In genomic region chr11:44256673-44257291, GRCh38 we compare ENCODE assay signal across 25 cellular contexts. TPM values are rescaled to one million over a fixed set of nuclear protein-coding genes. Genes with fewer than 3 reads are reported as not detected.
DNase-seq lines count a peak whose midpoint lies in the region; ATAC-seq, FAIRE-seq and TF ChIP-seq lines count a peak whose summit lies in the region.
"Had no signal": no experiment of that assay in that cellular context is flagged by ENCODE, and none has a peak within 500 bp of the region (broad histone marks: within the 10 kb centered on the region; RNA-seq: fewer than 3 reads in every experiment).

No MANE protein-coding gene starts in this region.

- intact Hi-C loops in activated CD8-positive, alpha-beta T cell treated with anti-CD3 and anti-CD28 coated beads for 36 hours (cut with micrococcal nuclease): no loop called here

- H3K4me1 ChIP-seq in small intestine (ENCODE audit: control insufficient read depth in 2 of 2, insufficient read depth in 1 of 2, low read depth in 1 of 2, low read length in 1 of 2): peaks cover 0 to 4% of the 10 kb centered on the region in 2 donors
- H3K4me1 ChIP-seq: breast epithelium, HAP-1, transverse colon had no signal

- peaks cover 9% of the 10 kb centered on the region for H3K36me3 Mint-ChIP-seq in activated CD8-positive, alpha-beta T cell treated with anti-CD3 and anti-CD28 coated beads, Interleukin-2, amount 10 ng/mL, durations not matched to agents 7 days and 5 days (ENCODE audit: low read depth)
- peaks cover 13% of the 10 kb centered on the region for H3K36me3 Mint-ChIP-seq in activated CD8-positive, alpha-beta T cell treated with anti-CD3 and anti-CD28 coated beads for 36 hours (ENCODE audit: low read depth)
- H3K36me3 Mint-ChIP-seq in central memory CD8-positive, alpha-beta T cell (ENCODE audit: insufficient read depth): no peaks in the 10 kb centered on the region

- H3K27me3 ChIP-seq in small intestine (ENCODE audit: control insufficient read depth in 2 of 2, insufficient read depth in 2 of 2, low read length in 2 of 2): peaks cover 0 to 2% of the 10 kb centered on the region in 2 donors
- H3K27me3 ChIP-seq: breast epithelium, transverse colon had no signal

- H3K36me3 ChIP-seq in small intestine (ENCODE audit: control insufficient read depth in 2 of 2, insufficient read depth in 2 of 2, low read length in 2 of 2): no peaks in the 10 kb centered on the region
- H3K36me3 ChIP-seq: breast epithelium, HAP-1, transverse colon had no signal

- DNase-seq in activated CD8-positive, alpha-beta T cell treated with anti-CD3 and anti-CD28 coated beads, Interleukin-2, amount 10 ng/mL, durations not matched to agents 7 days and 5 days: no peak
- no peak for DNase-seq in activated CD8-positive, alpha-beta T cell treated with anti-CD3 and anti-CD28 coated beads for 36 hours
- DNase-seq in LHCN-M2 (ENCODE audit: low read depth): peak; percentile 9
- no peak for DNase-seq in central memory CD8-positive, alpha-beta T cell (ENCODE audit: low spot score in 2 of 2)
- peak; percentile 20 for DNase-seq in small intestine
- DNase-seq in DMS153 (lab: John Stamatoyannopoulos, UW): no peak
- no peak for DNase-seq in coronary artery (ENCODE audit: low spot score)
- DNase-seq: CD4-positive, alpha-beta T cell; KG1; left colon; midbrain; NCI-H1105 treated with DMSO at 0.1 percent for 48 hours; stimulated activated naive CD4-positive, alpha-beta T cell treated with Interleukin-2 at 50 U/mL for 16 hours; transverse colon had no signal

- peaks cover 14% of the 10 kb centered on the region for H3K9me3 Mint-ChIP-seq in activated CD8-positive, alpha-beta T cell treated with anti-CD3 and anti-CD28 coated beads, Interleukin-2, amount 10 ng/mL, durations not matched to agents 7 days and 5 days (ENCODE audit: insufficient read depth)
- H3K9me3 Mint-ChIP-seq in activated CD8-positive, alpha-beta T cell treated with anti-CD3 and anti-CD28 coated beads for 36 hours: peaks cover 15% of the 10 kb centered on the region
- H3K9me3 Mint-ChIP-seq in central memory CD8-positive, alpha-beta T cell: peaks cover 14% of the 10 kb centered on the region

- H3K27ac Mint-ChIP-seq in activated CD8-positive, alpha-beta T cell treated with anti-CD3 and anti-CD28 coated beads, Interleukin-2, amount 10 ng/mL, durations not matched to agents 7 days and 5 days: peak overlapping the region; percentile 67
- H3K27ac Mint-ChIP-seq in activated CD8-positive, alpha-beta T cell treated with anti-CD3 and anti-CD28 coated beads for 36 hours: no peak overlapping the region
- peak overlapping the region; percentile 37 for H3K27ac Mint-ChIP-seq in central memory CD8-positive, alpha-beta T cell (ENCODE audit: low read depth)
- H3K27ac Mint-ChIP-seq: activated naive CD8-positive, alpha-beta T cell; CD4-positive, alpha-beta T cell had no signal

- H3K4me1 Mint-ChIP-seq in activated CD8-positive, alpha-beta T cell treated with anti-CD3 and anti-CD28 coated beads, Interleukin-2, amount 10 ng/mL, durations not matched to agents 7 days and 5 days (ENCODE audit: low read depth): peaks cover 31% of the 10 kb centered on the region
- peaks cover 13% of the 10 kb centered on the region for H3K4me1 Mint-ChIP-seq in activated CD8-positive, alpha-beta T cell treated with anti-CD3 and anti-CD28 coated beads for 36 hours (ENCODE audit: low read depth)
- H3K4me1 Mint-ChIP-seq in central memory CD8-positive, alpha-beta T cell: peaks cover 41% of the 10 kb centered on the region

- POLR2A ChIA-PET in activated CD8-positive, alpha-beta T cell treated with anti-CD3 and anti-CD28 coated beads, Interleukin-2, amount 10 ng/mL, durations not matched to agents 7 days and 5 days (lab: Charles Lee): no interaction called here
- POLR2A ChIA-PET in activated CD8-positive, alpha-beta T cell treated with anti-CD3 and anti-CD28 coated beads for 36 hours (lab: Charles Lee): no interaction called here

- H3K4me3 Mint-ChIP-seq in activated CD8-positive, alpha-beta T cell treated with anti-CD3 and anti-CD28 coated beads, Interleukin-2, amount 10 ng/mL, durations not matched to agents 7 days and 5 days: no peak overlapping the region
- H3K4me3 Mint-ChIP-seq in activated CD8-positive, alpha-beta T cell treated with anti-CD3 and anti-CD28 coated beads for 36 hours: no peak overlapping the region
- H3K4me3 Mint-ChIP-seq in central memory CD8-positive, alpha-beta T cell: peak overlapping the region; percentile 45
- H3K4me3 Mint-ChIP-seq: activated naive CD8-positive, alpha-beta T cell; CD4-positive, alpha-beta T cell; neural crest cell had no signal

- CTCF ChIA-PET in activated CD8-positive, alpha-beta T cell treated with anti-CD3 and anti-CD28 coated beads, Interleukin-2, amount 10 ng/mL, durations not matched to agents 7 days and 5 days (lab: Charles Lee): interaction anchor here (0.8 kb wide), 1 partner anchor 163 kb away, joined by 3 read pairs; no protein-coding TSS in a partner anchor
- CTCF ChIA-PET in activated CD8-positive, alpha-beta T cell treated with anti-CD3 and anti-CD28 coated beads for 36 hours (lab: Charles Lee): interaction anchor here (1.3 kb wide), 1 partner anchor 14 kb away, joined by 3 read pairs; no protein-coding TSS in a partner anchor

- H3K4me3 ChIP-seq in small intestine (ENCODE audit: low read depth in 1 of 2, low read length in 2 of 2) (no peak overlapping the region), coronary artery (no peak overlapping the region)
- H3K4me3 ChIP-seq: breast epithelium, HAP-1, transverse colon had no signal

- H3K27me3 Mint-ChIP-seq in activated CD8-positive, alpha-beta T cell treated with anti-CD3 and anti-CD28 coated beads, Interleukin-2, amount 10 ng/mL, durations not matched to agents 7 days and 5 days (ENCODE audit: low read depth): no peaks in the 10 kb centered on the region
- H3K27me3 Mint-ChIP-seq in activated CD8-positive, alpha-beta T cell treated with anti-CD3 and anti-CD28 coated beads for 36 hours: no peaks in the 10 kb centered on the region
- H3K27me3 Mint-ChIP-seq in central memory CD8-positive, alpha-beta T cell: no peaks in the 10 kb centered on the region
- H3K27me3 Mint-ChIP-seq: activated naive CD8-positive, alpha-beta T cell; CD4-positive, alpha-beta T cell had no signal

- no peak for TF ChIP-seq CTCF in activated CD8-positive, alpha-beta T cell treated with anti-CD3 and anti-CD28 coated beads for 36 hours (IDR thresholded peaks at IDR 0.05)
- no peak for TF ChIP-seq CTCF in coronary artery (IDR thresholded peaks at IDR 0.05)

- 50 to 62% (median 51%) methylated on average over 4 of the region's 4 CpGs for WGBS in small intestine, 3 donors

- no peaks in the 10 kb centered on the region for H3K9me3 ChIP-seq in small intestine (ENCODE audit: control insufficient read depth, low read depth)
- H3K9me3 ChIP-seq: HAP-1 had no signal

- no peak for ATAC-seq in activated CD8-positive, alpha-beta T cell treated with anti-CD3 and anti-CD28 coated beads, Interleukin-2, amount 10 ng/mL, durations not matched to agents 7 days and 5 days
- no peak for ATAC-seq in activated CD8-positive, alpha-beta T cell treated with anti-CD3 and anti-CD28 coated beads for 36 hours
- no peak for ATAC-seq in central memory CD8-positive, alpha-beta T cell (replicated peaks; ENCODE audit: extremely low read depth, poor library complexity, severe bottlenecking)
- ATAC-seq in HG03039 (IDR thresholded peaks at IDR 0.05; ENCODE audit: unreplicated experiment): no peak
- ATAC-seq: left colon, Panc1, SK-N-SH treated with all-trans-retinoic acid at 6 μM for 48 hours had no signal

- no peak for FAIRE-seq in small intestine (lab: Jason Lieb, UNC)

- H3K27ac ChIP-seq in small intestine (ENCODE audit: low read depth in 1 of 2, low read length in 1 of 2): no peak overlapping the region
- no peak overlapping the region for H3K27ac ChIP-seq in coronary artery
- H3K27ac ChIP-seq: HL-60, transverse colon had no signal

RNA-seq across cellular contexts. Expression of gene ALX4, which starts 53.2 kb away (rescaled TPM):
- not detected for total RNA-seq in activated CD8-positive, alpha-beta T cell treated with anti-CD3 and anti-CD28 coated beads, Interleukin-2, amount 10 ng/mL, durations not matched to agents 7 days and 5 days
- not detected for total RNA-seq in activated CD8-positive, alpha-beta T cell treated with anti-CD3 and anti-CD28 coated beads for 36 hours
- total RNA-seq in LHCN-M2 (2014; rRNA removed): not detected in 2 replicates
- polyA plus RNA-seq in LHCN-M2 (2012): 0.01 TPM
- polyA plus RNA-seq in small intestine: not detected
- total RNA-seq: CD4-positive, alpha-beta T cell; dermis microvascular lymphatic vessel endothelial cell; epithelial cell of proximal tubule; left colon; renal cortical epithelial cell; transverse colon had no signal

Comparison
In these comparisons a context has a peak if more than half of its experiments do, and no peak if none do; other contexts are left out.
1. DNase-seq: peak in LHCN-M2 (single experiment) and small intestine (single experiment); none in activated CD8-positive, alpha-beta T cell treated with anti-CD3 and anti-CD28 coated beads, Interleukin-2, amount 10 ng/mL, durations not matched to agents 7 days and 5 days (single experiment), activated CD8-positive, alpha-beta T cell treated with anti-CD3 and anti-CD28 coated beads for 36 hours (single experiment), central memory CD8-positive, alpha-beta T cell (0 of 2), DMS153 (single experiment) and coronary artery (single experiment).